In genomic region chr7:45089314-45089891, GRCh38 we compare ENCODE assay signal across 7 cellular contexts. TPM values are rescaled to one million over a fixed set of nuclear protein-coding genes. Genes with fewer than 3 reads are reported as not detected.
DNase-seq lines count a peak whose midpoint lies in the region; ATAC-seq and TF ChIP-seq lines count a peak whose summit lies in the region.

No MANE protein-coding gene starts in this region.

- TF ChIP-seq EP300 in esophagus muscularis mucosa (IDR thresholded peaks at IDR 0.05), result no peak

- H3K9me3 Mint-ChIP-seq in activated T-helper 17 cell treated with anti-CD3 and anti-CD28 coated beads, Interleukin-2, amount 50 U/mL, for 72 hours, result no peaks in the 10 kb centered on the region

- intact Hi-C loops in esophagus muscularis mucosa (cut with DNase I), result loop anchor here (10.0 kb wide), 1 partner anchor 85 kb away; the partner anchor contains the start of gene CCM2

- H3K4me3 Mint-ChIP-seq in activated T-helper 17 cell treated with anti-CD3 and anti-CD28 coated beads, Interleukin-2, amount 50 U/mL, for 72 hours, result peak overlapping the region; percentile 70

- ATAC-seq in activated T-helper 17 cell treated with anti-CD3 and anti-CD28 coated beads, Interleukin-2, amount 50 U/mL, for 72 hours (replicated peaks), result peak; percentile 78
- no peak for ATAC-seq in GM18873 (IDR thresholded peaks at IDR 0.05; ENCODE audit: low FRiP score, unreplicated experiment)

- TF ChIP-seq POLR2A in esophagus muscularis mucosa (IDR thresholded peaks at IDR 0.05; ENCODE audit: low read depth), result no peak

- peaks cover 0 to 5% (median 0%) of the 10 kb centered on the region in 4 donors for H3K9me3 ChIP-seq in esophagus muscularis mucosa
- no peaks in the 10 kb centered on the region for H3K9me3 ChIP-seq in mucosa of rectum (ENCODE audit: control insufficient read depth in 2 of 2, low read length in 2 of 2)

- no peaks in the 10 kb centered on the region for H3K36me3 Mint-ChIP-seq in activated T-helper 17 cell treated with anti-CD3 and anti-CD28 coated beads, Interleukin-2, amount 50 U/mL, for 72 hours (ENCODE audit: low read depth)

- H3K27ac ChIP-seq in esophagus muscularis mucosa (replicated peaks in 1 of 4) (peak overlapping the region; percentile 84 to 88 (median 86)), mucosa of rectum (ENCODE audit: low read depth in 2 of 2, low read length in 2 of 2) (no peak overlapping the region)

- H3K27me3 Mint-ChIP-seq in activated T-helper 17 cell treated with anti-CD3 and anti-CD28 coated beads, Interleukin-2, amount 50 U/mL, for 72 hours, result peaks cover 6% of the 10 kb centered on the region

- peak overlapping the region; percentile 68 to 81 (median 76) for H3K4me3 ChIP-seq in esophagus muscularis mucosa
- peak overlapping the region; percentile 55 for H3K4me3 ChIP-seq in mucosa of rectum (ENCODE audit: low read length in 2 of 2)

- peaks cover 6% of the 10 kb centered on the region for H3K4me1 Mint-ChIP-seq in activated T-helper 17 cell treated with anti-CD3 and anti-CD28 coated beads, Interleukin-2, amount 50 U/mL, for 72 hours

- no CpG with 5 or more reads among the region's 22 CpGs for WGBS in esophagus muscularis mucosa

- H3K4me1 ChIP-seq in esophagus muscularis mucosa (peaks cover 5 to 24% (median 22%) of the 10 kb centered on the region in 4 donors), mucosa of rectum (ENCODE audit: control insufficient read depth in 2 of 2, insufficient read depth in 2 of 2, low read length in 2 of 2) (peaks cover 0 to 3% of the 10 kb centered on the region in 2 donors)

- no peak for TF ChIP-seq CTCF in esophagus muscularis mucosa (IDR thresholded peaks at IDR 0.05)

- DNase-seq in H4 (ENCODE audit: low spot score) (peak; percentile 79), NCI-H748 treated with DMSO at 0.1 percent for 48 hours (lab: John Stamatoyannopoulos, UW) (peak; percentile 93), esophagus muscularis mucosa (ENCODE audit: extremely low spot score) (no peak)
- DNase-seq in stimulated activated CD8-positive, alpha-beta memory T cell treated with anti-CD3 and anti-CD28 coated beads, Interleukin-7, amount 100 ng/mL, for 24 hours (ENCODE audit: low read depth), result peak; percentile 38

- H3K27me3 ChIP-seq in esophagus muscularis mucosa (no peaks in the 10 kb centered on the region), mucosa of rectum (ENCODE audit: control insufficient read depth in 2 of 2, insufficient read depth in 2 of 2, low read length in 2 of 2) (peaks cover 6 to 9% of the 10 kb centered on the region in 2 donors)

- peak overlapping the region in 1 of 2 donors; percentile 42 for H3K9ac ChIP-seq in mucosa of rectum (ENCODE audit: low read depth in 1 of 2, low read length in 2 of 2)

- H3K27ac Mint-ChIP-seq in activated T-helper 17 cell treated with anti-CD3 and anti-CD28 coated beads, Interleukin-2, amount 50 U/mL, for 72 hours, result peak overlapping the region; percentile 71

- H3K36me3 ChIP-seq in esophagus muscularis mucosa (peaks cover 0 to 13% (median 5%) of the 10 kb centered on the region in 4 donors), mucosa of rectum (ENCODE audit: control insufficient read depth in 2 of 2, insufficient read depth in 2 of 2, low read length in 2 of 2) (no peaks in the 10 kb centered on the region)

RNA-seq across cellular contexts. Expression of gene NACAD, which starts 0.6 kb away (rescaled TPM):
- total RNA-seq in H4 (2014; rRNA removed; shearing (Covaris generic)), result 2.0 TPM in 2 replicates
- total RNA-seq in activated T-helper 17 cell treated with anti-CD3 and anti-CD28 coated beads, Interleukin-2, amount 50 U/mL, for 72 hours, result 1 to 10 TPM in 1 of 2 donors, under 1 TPM in 1; 0.71 to 1.3 TPM
- 10 to 100 TPM in 2 of 4 donors, 1 to 10 TPM in 2; 7.3 to 15.5 (median 10.8) TPM for total RNA-seq in esophagus muscularis mucosa

RNA-seq across cellular contexts. Expression of gene TBRG4, which starts 22.1 kb away (rescaled TPM):
- total RNA-seq in H4 (2014; rRNA removed; shearing (Covaris generic)), result 106 and 120 TPM in 2 replicates
- total RNA-seq in activated T-helper 17 cell treated with anti-CD3 and anti-CD28 coated beads, Interleukin-2, amount 50 U/mL, for 72 hours, result 100 to 1,000 TPM; 119 to 177 TPM
- total RNA-seq in esophagus muscularis mucosa, result 10 to 100 TPM; 45.7 to 60.1 (median 53.7) TPM

Comparison
In these comparisons a context has a peak if more than half of its experiments do, and no peak if none do; other contexts are left out.
1. H3K27ac ChIP-seq: peak in esophagus muscularis mucosa (4 of 4); none in mucosa of rectum (0 of 2).